6 cellular contexts compared by ENCODE assay signal in genomic region chr2:65317351-65317750, GRCh38.
DNase-seq lines count a peak whose midpoint lies in the region; TF ChIP-seq lines count a peak whose summit lies in the region.
"Not testable (repeated sequence)": the region's sequence is repeated elsewhere in the genome, so short reads cannot be mapped to it uniquely, and the experiment has no call there.

No MANE protein-coding gene starts in this region.

- not testable (repeated sequence) for H3K27me3 ChIP-seq in Caco-2 (replicated peaks; ENCODE audit: control insufficient read depth, insufficient read depth, low read length); left ventricle myocardium inferior (ENCODE audit: low read depth)

- DNase-seq in Caco-2; MCF 10A (ENCODE audit: unreplicated experiment); left ventricle myocardium inferior; nephron progenitor cell; type B pancreatic cell (ENCODE audit: extremely low spot score, unreplicated experiment): not testable (repeated sequence)

- intact Hi-C loops in Caco-2 (cut with micrococcal nuclease; ENCODE audit: unreplicated experiment) (loop anchor here (5.0 kb wide), 1 partner anchor 50 kb away; no protein-coding TSS in a partner anchor), MCF 10A (cut with micrococcal nuclease) (loop anchor here (5.0 kb wide), 1 partner anchor 120 kb away; no protein-coding TSS in a partner anchor)
- intact Hi-C loops in left ventricle myocardium inferior (cut with micrococcal nuclease) = not testable (repeated sequence)

- not testable (repeated sequence) for H3K36me3 ChIP-seq in Caco-2 (ENCODE audit: control insufficient read depth, insufficient read depth, low read length)
- H3K36me3 ChIP-seq in left ventricle myocardium inferior = peaks cover 47% of the 10 kb centered on the region

- not testable (repeated sequence) for TF ChIP-seq CTCF in Caco-2 (IDR thresholded peaks at IDR 0.05; ENCODE audit: insufficient read depth in 1 of 2, low read depth in 1 of 2, low read length in 1 of 2, severe bottlenecking in 1 of 2, unreplicated experiment in 1 of 2); VCaP (conservative IDR thresholded peaks at IDR 0.05); MCF 10A (IDR thresholded peaks at IDR 0.05; ENCODE audit: unreplicated experiment); left ventricle myocardium inferior (IDR thresholded peaks at IDR 0.05; ENCODE audit: borderline replicate concordance); nephron progenitor cell (IDR thresholded peaks at IDR 0.05); type B pancreatic cell (conservative IDR thresholded peaks at IDR 0.05)

- H3K27me3 Mint-ChIP-seq in Caco-2 (ENCODE audit: insufficient read depth, unreplicated experiment); MCF 10A (ENCODE audit: insufficient read depth, unreplicated experiment); nephron progenitor cell (ENCODE audit: low read depth, poor library complexity); type B pancreatic cell: not testable (repeated sequence)

- not testable (repeated sequence) for H3K4me3 Mint-ChIP-seq in Caco-2 (ENCODE audit: unreplicated experiment); MCF 10A (ENCODE audit: unreplicated experiment); nephron progenitor cell; type B pancreatic cell

- not testable (repeated sequence) for H3K9me3 ChIP-seq in Caco-2; left ventricle myocardium inferior (replicated peaks)

- CTCF ChIA-PET in Caco-2 (lab: Charles Lee) = not testable (repeated sequence)
- CTCF ChIA-PET in MCF 10A (lab: Yijun Ruan, JAX) = interaction anchor here (0.5 to 1.1 kb wide), 2 partner anchors 36 to 256 kb away, joined by 3 to 5 read pairs; no protein-coding TSS in a partner anchor

- not testable (repeated sequence) for H3K9me3 Mint-ChIP-seq in Caco-2 (ENCODE audit: unreplicated experiment); MCF 10A (ENCODE audit: unreplicated experiment); nephron progenitor cell; type B pancreatic cell

- not testable (repeated sequence) for H3K4me3 ChIP-seq in Caco-2 (ENCODE audit: low read depth, low read length); left ventricle myocardium inferior

- H3K4me1 Mint-ChIP-seq in Caco-2 (ENCODE audit: low read depth, unreplicated experiment) = peaks cover 16% of the 10 kb centered on the region
- peaks cover 27% of the 10 kb centered on the region for H3K4me1 Mint-ChIP-seq in MCF 10A (ENCODE audit: insufficient read depth, unreplicated experiment)
- peaks cover 13% of the 10 kb centered on the region for H3K4me1 Mint-ChIP-seq in nephron progenitor cell
- not testable (repeated sequence) for H3K4me1 Mint-ChIP-seq in type B pancreatic cell (ENCODE audit: unreplicated experiment)

- H3K27ac Mint-ChIP-seq in Caco-2 (ENCODE audit: unreplicated experiment) (peak overlapping the region; percentile 45), MCF 10A (ENCODE audit: low read depth, unreplicated experiment) (peak overlapping the region; percentile 72), nephron progenitor cell (peak overlapping the region; percentile 4), type B pancreatic cell (peak overlapping the region; percentile 55)

- BruUV-seq in Caco-2 (replicated peaks; lab: Mats Ljungman, UMichigan); MCF 10A (replicated peaks; lab: Mats Ljungman, UMichigan): not testable (repeated sequence)

- POLR2A ChIA-PET in Caco-2 (lab: Charles Lee) = not testable (repeated sequence)
- POLR2A ChIA-PET in MCF 10A (lab: Yijun Ruan, JAX) = interaction anchor here (1.4 to 4.2 kb wide), 4 partner anchors 49 to 72 kb away, joined by 6 to 50 read pairs (median 8); no protein-coding TSS in a partner anchor

- peaks cover 30% of the 10 kb centered on the region for H3K4me1 ChIP-seq in Caco-2
- H3K4me1 ChIP-seq in left ventricle myocardium inferior = peaks cover 17% of the 10 kb centered on the region

- H3K36me3 Mint-ChIP-seq in Caco-2 (ENCODE audit: insufficient read depth, unreplicated experiment) (peaks cover 62% of the 10 kb centered on the region), MCF 10A (ENCODE audit: insufficient read depth, unreplicated experiment) (peaks cover 24% of the 10 kb centered on the region), nephron progenitor cell (ENCODE audit: low read depth) (peaks cover 81% of the 10 kb centered on the region), type B pancreatic cell (peaks cover 44% of the 10 kb centered on the region)

- H3K27ac ChIP-seq in VCaP = peak overlapping the region; percentile 80; the same call in 1 of the 2 replicates
- H3K27ac ChIP-seq in left ventricle myocardium inferior (replicated peaks) = peak overlapping the region; percentile 51

Comparison
In these comparisons a context has a peak if more than half of its experiments do, and no peak if none do; other contexts are left out.
1. H3K27ac Mint-ChIP-seq: peak in every context shown above with its lines; median percentile 72 in MCF 10A; 55 in type B pancreatic cell; 45 in Caco-2; 4 in nephron progenitor cell.